In the genomic region with DNA sequence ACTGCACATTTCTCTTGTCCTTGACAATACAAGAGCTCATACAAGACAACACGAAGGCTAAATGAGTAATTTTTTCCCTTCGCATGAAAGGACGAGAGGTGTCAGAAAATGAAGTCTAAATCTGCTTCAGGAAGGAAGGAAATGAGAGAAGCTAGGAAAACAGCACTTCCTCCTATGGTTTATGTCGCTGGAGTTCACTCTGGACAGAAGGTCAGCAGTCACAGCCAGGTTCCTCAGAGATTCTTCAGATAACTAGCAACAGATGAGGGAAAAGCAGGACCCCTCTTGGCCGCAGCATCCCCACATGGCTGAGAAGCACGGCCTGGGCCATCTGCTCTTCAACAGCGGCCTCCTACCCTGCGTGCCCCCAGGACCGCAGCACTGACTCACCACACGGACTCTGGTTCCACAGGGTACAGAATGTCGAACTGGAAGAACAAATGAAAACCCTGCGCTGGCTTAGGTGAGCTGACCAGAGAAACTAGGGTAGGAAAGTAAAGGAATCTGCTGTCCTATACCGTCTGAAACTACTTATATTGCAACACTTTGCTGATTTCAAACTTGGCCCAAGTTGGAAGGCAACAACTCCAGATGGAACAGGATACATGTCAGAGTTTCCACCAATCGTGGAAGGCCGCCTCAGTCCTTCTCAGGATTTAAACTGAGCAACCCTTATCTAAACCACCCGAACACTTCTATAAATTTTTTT, we compare ENCODE assay signal across 9 cellular contexts. TPM values are rescaled to one million over a fixed set of nuclear protein-coding genes. Genes with fewer than 3 reads are reported as not detected.
DNase-seq lines count a peak whose midpoint lies in the region; ATAC-seq and TF ChIP-seq lines count a peak whose summit lies in the region.
"Had no signal": no experiment of that assay in that cellular context is flagged by ENCODE, and none has a peak within 500 bp of the region (broad histone marks: within the 10 kb centered on the region; RNA-seq: fewer than 3 reads in every experiment).

No MANE protein-coding gene starts in this region.

- peak overlapping the region; percentile 97 for H3K27ac ChIP-seq in DOHH2 (ENCODE audit: low read depth, low read length)

- H3K4me1 ChIP-seq in DOHH2 (ENCODE audit: control insufficient read depth, low read length), result peaks cover 100% of the 10 kb centered on the region

- DNase-seq in SK-N-DZ (ENCODE audit: low spot score) (peak; percentile 72), foreskin fibroblast (peak; percentile 96), pulmonary artery endothelial cell (ENCODE audit: low read depth, low spot score) (peak; percentile 41), NCI-H2171 treated with DMSO at 0.1 percent for 48 hours (lab: John Stamatoyannopoulos, UW) (no peak), NCI-H146 treated with DMSO at 0.1 percent for 48 hours (lab: John Stamatoyannopoulos, UW; ENCODE audit: unreplicated experiment) (no peak)
- DNase-seq in activated T-cell treated with anti-CD3 and anti-CD28 coated beads, Interleukin-2, amount 50 U/mL, for 1 hour, result no peak
- DNase-seq: activated naive CD4-positive, alpha-beta T cell had no signal

- no peaks in the 10 kb centered on the region for H3K9me2 ChIP-seq in DOHH2 (replicated peaks; ENCODE audit: control insufficient read depth, low read length)

- H3K4me3 ChIP-seq in DOHH2 (ENCODE audit: low read length) (peak overlapping the region; percentile 72), foreskin fibroblast (ENCODE audit: low read depth in 1 of 2, low read length in 2 of 2) (peak overlapping the region; percentile 21 to 22)

- no peaks in the 10 kb centered on the region for H3K27me3 ChIP-seq in DOHH2 (ENCODE audit: control insufficient read depth, low read length)

- peaks cover 47% of the 10 kb centered on the region for H3K36me3 ChIP-seq in DOHH2 (ENCODE audit: control insufficient read depth, low read length)

- TF ChIP-seq CTCF in DOHH2 (IDR thresholded peaks at IDR 0.05; ENCODE audit: low read depth, low read length, poor library complexity, severe bottlenecking) (no peak), foreskin fibroblast (IDR thresholded peaks at IDR 0.05; ENCODE audit: low read depth, low read length) (no peak)

- no peak for ATAC-seq in HG03135 (IDR thresholded peaks at IDR 0.05; ENCODE audit: unreplicated experiment)

- peaks cover 100% of the 10 kb centered on the region for H3K79me2 ChIP-seq in DOHH2 (ENCODE audit: control insufficient read depth, low read length)

- peaks cover 51% of the 10 kb centered on the region for H3F3A ChIP-seq in DOHH2 (ENCODE audit: control insufficient read depth, insufficient read depth)

- no peaks in the 10 kb centered on the region for H4K20me1 ChIP-seq in DOHH2 (ENCODE audit: control insufficient read depth, insufficient read depth, low read depth, low read length)

- no peaks in the 10 kb centered on the region for H3K9me3 ChIP-seq in DOHH2 (ENCODE audit: control insufficient read depth, insufficient read depth, low read length)

- peak overlapping the region; percentile 94 for H3K4me2 ChIP-seq in DOHH2 (ENCODE audit: low read length)

RNA-seq across cellular contexts. Expression of gene DNMBP, which starts 26.3 kb away (rescaled TPM):
- polyA plus RNA-seq in SK-N-DZ (2014; cell fraction: cytosol; rRNA removed), result 1.2 and 2.1 TPM in 2 replicates
- polyA plus RNA-seq in SK-N-DZ (2014; cell fraction: nucleus; rRNA removed), result 0.66 and 1.7 TPM in 2 replicates
- 34.0 and 36.4 TPM in 2 replicates for total RNA-seq in pulmonary artery endothelial cell

Comparison
In these comparisons a context has a peak if more than half of its experiments do, and no peak if none do; other contexts are left out.
1. DNase-seq: peak in SK-N-DZ (single experiment), foreskin fibroblast (2 of 2) and pulmonary artery endothelial cell (single experiment); none in NCI-H2171 treated with DMSO at 0.1 percent for 48 hours (single experiment), activated T-cell treated with anti-CD3 and anti-CD28 coated beads, Interleukin-2, amount 50 U/mL, for 1 hour (single experiment) and NCI-H146 treated with DMSO at 0.1 percent for 48 hours (single experiment).